Comparison of ENCODE assay signal across 1 cellular context in genomic region chr10:24952701-24953349, GRCh38.
TF ChIP-seq lines count a peak whose summit lies in the region.

No MANE protein-coding gene starts in this region.

TF ChIP-seq in WTC11, 78 proteins besides CTCF, POLR2A, EP300 and RAD21 (continued from another document and continues in another):
- TF ChIP-seq JAZF1 (CRISPR knock-in tag; IDR thresholded peaks at IDR 0.05) (no peak), ATF2 (CRISPR knock-in tag; IDR thresholded peaks at IDR 0.05; ENCODE audit: borderline replicate concordance, low read depth) (no peak), ZNF263 (CRISPR knock-in tag; IDR thresholded peaks at IDR 0.05; ENCODE audit: low read depth) (no peak), ELF4 (CRISPR knock-in tag; IDR thresholded peaks at IDR 0.05; ENCODE audit: low read depth) (no peak), GABPB1 (CRISPR knock-in tag; IDR thresholded peaks at IDR 0.05) (no peak), PRRX2 (CRISPR knock-in tag; IDR thresholded peaks at IDR 0.05) (no peak), ZNF317 (CRISPR knock-in tag; IDR thresholded peaks at IDR 0.05; ENCODE audit: borderline replicate concordance, low read depth) (no peak), SP1 (CRISPR knock-in tag; conservative IDR thresholded peaks at IDR 0.05) (no peak; the same call in 1 of the 2 replicates), ZNF138 (CRISPR knock-in tag; conservative IDR thresholded peaks at IDR 0.05) (no peak), NFE2L1 (CRISPR knock-in tag; IDR thresholded peaks at IDR 0.05) (peak; percentile 19; the same call in 1 of the 2 replicates), AR (CRISPR knock-in tag; IDR thresholded peaks at IDR 0.05) (no peak), CBFB (CRISPR knock-in tag; IDR thresholded peaks at IDR 0.05; ENCODE audit: low read depth) (no peak), TP53 (CRISPR knock-in tag; IDR thresholded peaks at IDR 0.05) (no peak), HMGA2 (CRISPR knock-in tag; IDR thresholded peaks at IDR 0.05) (no peak), ZNF423 (CRISPR knock-in tag; IDR thresholded peaks at IDR 0.05) (no peak), ZNF396 (CRISPR knock-in tag; IDR thresholded peaks at IDR 0.05; ENCODE audit: borderline replicate concordance) (no peak), SOX15 (CRISPR knock-in tag; IDR thresholded peaks at IDR 0.05) (no peak), MXD4 (CRISPR knock-in tag; IDR thresholded peaks at IDR 0.05; ENCODE audit: borderline replicate concordance) (no peak), ZNF671 (CRISPR knock-in tag; IDR thresholded peaks at IDR 0.05) (no peak), TEAD1 (CRISPR knock-in tag; IDR thresholded peaks at IDR 0.05) (0 out of 2 replicates have a peak, but pooled peaks have one; percentile 35), FOXK1 (CRISPR knock-in tag; IDR thresholded peaks at IDR 0.05) (no peak), MLX (CRISPR knock-in tag; IDR thresholded peaks at IDR 0.05) (no peak), ZNF281 (CRISPR knock-in tag; IDR thresholded peaks at IDR 0.05) (0 out of 2 replicates have a peak, but pooled peaks have one; percentile 35), ATF3 (CRISPR knock-in tag; conservative IDR thresholded peaks at IDR 0.05) (no peak)
- TF ChIP-seq, protein P1, sequence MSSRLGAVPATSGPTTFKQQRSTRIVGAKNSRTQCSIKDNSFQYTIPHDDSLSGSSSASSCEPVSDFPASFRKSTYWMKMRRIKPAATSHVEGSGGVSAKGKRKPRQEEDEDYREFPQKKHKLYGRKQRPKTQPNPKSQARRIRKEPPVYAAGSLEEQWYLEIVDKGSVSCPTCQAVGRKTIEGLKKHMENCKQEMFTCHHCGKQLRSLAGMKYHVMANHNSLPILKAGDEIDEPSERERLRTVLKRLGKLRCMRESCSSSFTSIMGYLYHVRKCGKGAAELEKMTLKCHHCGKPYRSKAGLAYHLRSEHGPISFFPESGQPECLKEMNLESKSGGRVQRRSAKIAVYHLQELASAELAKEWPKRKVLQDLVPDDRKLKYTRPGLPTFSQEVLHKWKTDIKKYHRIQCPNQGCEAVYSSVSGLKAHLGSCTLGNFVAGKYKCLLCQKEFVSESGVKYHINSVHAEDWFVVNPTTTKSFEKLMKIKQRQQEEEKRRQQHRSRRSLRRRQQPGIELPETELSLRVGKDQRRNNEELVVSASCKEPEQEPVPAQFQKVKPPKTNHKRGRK (CRISPR knock-in tag; IDR thresholded peaks at IDR 0.05; ENCODE audit: borderline replicate concordance): no peak
- TF ChIP-seq, protein P2, sequence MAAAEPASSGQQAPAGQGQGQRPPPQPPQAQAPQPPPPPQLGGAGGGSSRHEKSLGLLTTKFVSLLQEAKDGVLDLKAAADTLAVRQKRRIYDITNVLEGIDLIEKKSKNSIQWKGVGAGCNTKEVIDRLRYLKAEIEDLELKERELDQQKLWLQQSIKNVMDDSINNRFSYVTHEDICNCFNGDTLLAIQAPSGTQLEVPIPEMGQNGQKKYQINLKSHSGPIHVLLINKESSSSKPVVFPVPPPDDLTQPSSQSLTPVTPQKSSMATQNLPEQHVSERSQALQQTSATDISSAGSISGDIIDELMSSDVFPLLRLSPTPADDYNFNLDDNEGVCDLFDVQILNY (CRISPR knock-in tag; IDR thresholded peaks at IDR 0.05): no peak; the same call in none of the 2 replicates
- TF ChIP-seq, protein P3, sequence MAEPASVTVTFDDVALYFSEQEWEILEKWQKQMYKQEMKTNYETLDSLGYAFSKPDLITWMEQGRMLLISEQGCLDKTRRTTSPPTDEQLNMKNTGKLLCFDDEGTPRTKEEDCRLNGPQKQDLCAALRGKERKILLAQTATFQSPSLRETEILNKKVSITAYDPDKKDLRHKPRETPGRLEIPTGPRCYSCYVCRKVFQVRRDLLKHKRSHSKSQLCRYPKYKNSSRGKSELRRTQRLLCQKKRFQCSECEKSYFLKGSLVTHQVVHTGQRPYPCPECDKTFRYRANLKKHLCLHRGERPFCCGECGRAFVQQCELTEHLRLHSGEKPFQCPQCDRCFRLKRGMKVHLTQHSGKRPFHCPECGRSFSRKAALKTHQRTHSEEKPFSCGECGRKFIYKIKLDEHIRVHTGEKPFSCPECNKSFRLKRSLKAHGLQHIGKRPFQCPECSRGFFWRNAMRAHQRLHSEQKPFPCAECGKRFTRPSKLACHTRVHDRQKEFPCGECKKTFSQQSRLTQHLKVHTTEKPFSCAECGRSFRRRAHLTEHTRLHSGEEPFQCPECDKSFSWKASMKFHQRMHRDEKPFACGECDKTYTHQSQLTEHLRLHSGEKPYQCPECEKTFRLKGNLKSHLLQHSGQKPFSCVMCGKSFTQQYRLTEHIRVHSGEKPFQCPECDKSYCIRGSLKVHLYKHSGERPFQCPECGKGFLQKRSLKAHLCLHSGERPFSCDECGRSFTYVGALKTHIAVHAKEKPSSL (CRISPR knock-in tag; conservative IDR thresholded peaks at IDR 0.05): no peak
- TF ChIP-seq, protein P4, sequence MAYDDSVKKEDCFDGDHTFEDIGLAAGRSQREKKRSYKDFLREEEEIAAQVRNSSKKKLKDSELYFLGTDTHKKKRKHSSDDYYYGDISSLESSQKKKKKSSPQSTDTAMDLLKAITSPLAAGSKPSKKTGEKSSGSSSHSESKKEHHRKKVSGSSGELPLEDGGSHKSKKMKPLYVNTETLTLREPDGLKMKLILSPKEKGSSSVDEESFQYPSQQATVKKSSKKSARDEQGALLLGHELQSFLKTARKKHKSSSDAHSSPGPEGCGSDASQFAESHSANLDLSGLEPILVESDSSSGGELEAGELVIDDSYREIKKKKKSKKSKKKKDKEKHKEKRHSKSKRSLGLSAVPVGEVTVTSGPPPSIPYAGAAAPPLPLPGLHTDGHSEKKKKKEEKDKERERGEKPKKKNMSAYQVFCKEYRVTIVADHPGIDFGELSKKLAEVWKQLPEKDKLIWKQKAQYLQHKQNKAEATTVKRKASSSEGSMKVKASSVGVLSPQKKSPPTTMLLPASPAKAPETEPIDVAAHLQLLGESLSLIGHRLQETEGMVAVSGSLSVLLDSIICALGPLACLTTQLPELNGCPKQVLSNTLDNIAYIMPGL (CRISPR knock-in tag; IDR thresholded peaks at IDR 0.05): no peak; the same call in 1 of the 2 replicates
- TF ChIP-seq, protein P5, sequence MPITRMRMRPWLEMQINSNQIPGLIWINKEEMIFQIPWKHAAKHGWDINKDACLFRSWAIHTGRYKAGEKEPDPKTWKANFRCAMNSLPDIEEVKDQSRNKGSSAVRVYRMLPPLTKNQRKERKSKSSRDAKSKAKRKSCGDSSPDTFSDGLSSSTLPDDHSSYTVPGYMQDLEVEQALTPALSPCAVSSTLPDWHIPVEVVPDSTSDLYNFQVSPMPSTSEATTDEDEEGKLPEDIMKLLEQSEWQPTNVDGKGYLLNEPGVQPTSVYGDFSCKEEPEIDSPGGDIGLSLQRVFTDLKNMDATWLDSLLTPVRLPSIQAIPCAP (CRISPR knock-in tag; IDR thresholded peaks at IDR 0.05): no peak
- TF ChIP-seq, protein P6, sequence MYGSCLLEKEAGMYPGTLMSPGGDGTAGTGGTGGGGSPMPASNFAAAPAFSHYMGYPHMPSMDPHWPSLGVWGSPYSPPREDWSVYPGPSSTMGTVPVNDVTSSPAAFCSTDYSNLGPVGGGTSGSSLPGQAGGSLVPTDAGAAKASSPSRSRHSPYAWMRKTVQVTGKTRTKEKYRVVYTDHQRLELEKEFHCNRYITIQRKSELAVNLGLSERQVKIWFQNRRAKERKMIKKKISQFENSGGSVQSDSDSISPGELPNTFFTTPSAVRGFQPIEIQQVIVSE (CRISPR knock-in tag; IDR thresholded peaks at IDR 0.05; ENCODE audit: borderline replicate concordance): no peak
- TF ChIP-seq, protein P7, sequence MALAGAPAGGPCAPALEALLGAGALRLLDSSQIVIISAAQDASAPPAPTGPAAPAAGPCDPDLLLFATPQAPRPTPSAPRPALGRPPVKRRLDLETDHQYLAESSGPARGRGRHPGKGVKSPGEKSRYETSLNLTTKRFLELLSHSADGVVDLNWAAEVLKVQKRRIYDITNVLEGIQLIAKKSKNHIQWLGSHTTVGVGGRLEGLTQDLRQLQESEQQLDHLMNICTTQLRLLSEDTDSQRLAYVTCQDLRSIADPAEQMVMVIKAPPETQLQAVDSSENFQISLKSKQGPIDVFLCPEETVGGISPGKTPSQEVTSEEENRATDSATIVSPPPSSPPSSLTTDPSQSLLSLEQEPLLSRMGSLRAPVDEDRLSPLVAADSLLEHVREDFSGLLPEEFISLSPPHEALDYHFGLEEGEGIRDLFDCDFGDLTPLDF (CRISPR knock-in tag; IDR thresholded peaks at IDR 0.05): no peak
- TF ChIP-seq, protein P8, sequence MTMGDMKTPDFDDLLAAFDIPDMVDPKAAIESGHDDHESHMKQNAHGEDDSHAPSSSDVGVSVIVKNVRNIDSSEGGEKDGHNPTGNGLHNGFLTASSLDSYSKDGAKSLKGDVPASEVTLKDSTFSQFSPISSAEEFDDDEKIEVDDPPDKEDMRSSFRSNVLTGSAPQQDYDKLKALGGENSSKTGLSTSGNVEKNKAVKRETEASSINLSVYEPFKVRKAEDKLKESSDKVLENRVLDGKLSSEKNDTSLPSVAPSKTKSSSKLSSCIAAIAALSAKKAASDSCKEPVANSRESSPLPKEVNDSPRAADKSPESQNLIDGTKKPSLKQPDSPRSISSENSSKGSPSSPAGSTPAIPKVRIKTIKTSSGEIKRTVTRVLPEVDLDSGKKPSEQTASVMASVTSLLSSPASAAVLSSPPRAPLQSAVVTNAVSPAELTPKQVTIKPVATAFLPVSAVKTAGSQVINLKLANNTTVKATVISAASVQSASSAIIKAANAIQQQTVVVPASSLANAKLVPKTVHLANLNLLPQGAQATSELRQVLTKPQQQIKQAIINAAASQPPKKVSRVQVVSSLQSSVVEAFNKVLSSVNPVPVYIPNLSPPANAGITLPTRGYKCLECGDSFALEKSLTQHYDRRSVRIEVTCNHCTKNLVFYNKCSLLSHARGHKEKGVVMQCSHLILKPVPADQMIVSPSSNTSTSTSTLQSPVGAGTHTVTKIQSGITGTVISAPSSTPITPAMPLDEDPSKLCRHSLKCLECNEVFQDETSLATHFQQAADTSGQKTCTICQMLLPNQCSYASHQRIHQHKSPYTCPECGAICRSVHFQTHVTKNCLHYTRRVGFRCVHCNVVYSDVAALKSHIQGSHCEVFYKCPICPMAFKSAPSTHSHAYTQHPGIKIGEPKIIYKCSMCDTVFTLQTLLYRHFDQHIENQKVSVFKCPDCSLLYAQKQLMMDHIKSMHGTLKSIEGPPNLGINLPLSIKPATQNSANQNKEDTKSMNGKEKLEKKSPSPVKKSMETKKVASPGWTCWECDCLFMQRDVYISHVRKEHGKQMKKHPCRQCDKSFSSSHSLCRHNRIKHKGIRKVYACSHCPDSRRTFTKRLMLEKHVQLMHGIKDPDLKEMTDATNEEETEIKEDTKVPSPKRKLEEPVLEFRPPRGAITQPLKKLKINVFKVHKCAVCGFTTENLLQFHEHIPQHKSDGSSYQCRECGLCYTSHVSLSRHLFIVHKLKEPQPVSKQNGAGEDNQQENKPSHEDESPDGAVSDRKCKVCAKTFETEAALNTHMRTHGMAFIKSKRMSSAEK (CRISPR knock-in tag; IDR thresholded peaks at IDR 0.05; ENCODE audit: borderline replicate concordance): no peak
